Comparison of ENCODE assay signal across 11 cellular contexts in genomic region chr18:13376841-13377351, GRCh38.
DNase-seq lines count a peak whose midpoint lies in the region; ATAC-seq lines count a peak whose summit lies in the region.
"Had no signal": no experiment of that assay in that cellular context is flagged by ENCODE, and none has a peak within 500 bp of the region (broad histone marks: within the 10 kb centered on the region; RNA-seq: fewer than 3 reads in every experiment).

No MANE protein-coding gene starts in this region.

- H3K27me3 Mint-ChIP-seq in T-helper 17 cell (no peaks in the 10 kb centered on the region), memory B cell (no peaks in the 10 kb centered on the region)
- no peaks in the 10 kb centered on the region for H3K27me3 Mint-ChIP-seq in stimulated activated memory B cell treated with anti-CD40 and anti-IgM and Interleukin-4, amounts not matched to agents 10 μg/mL and 1 μg/mL and 100 μg/mL, for 72 hours

- no peaks in the 10 kb centered on the region for H3K9me3 ChIP-seq in T-helper 17 cell (ENCODE audit: control insufficient read depth, low read length, poor library complexity, severe bottlenecking)
- H3K9me3 ChIP-seq: neutrophil had no signal

- ATAC-seq in T-helper 17 cell = peak; percentile 66
- peak; percentile 45 for ATAC-seq in memory B cell (ENCODE audit: low read depth)
- peak; percentile 49 for ATAC-seq in stimulated activated memory B cell treated with anti-CD40 and anti-IgM and Interleukin-4, amounts not matched to agents 10 μg/mL and 1 μg/mL and 100 μg/mL, for 72 hours

- peaks cover 65% of the 10 kb centered on the region for H3K4me1 Mint-ChIP-seq in T-helper 17 cell
- H3K4me1 Mint-ChIP-seq in memory B cell = peaks cover 21% of the 10 kb centered on the region
- H3K4me1 Mint-ChIP-seq in stimulated activated memory B cell treated with anti-CD40 and anti-IgM and Interleukin-4, amounts not matched to agents 10 μg/mL and 1 μg/mL and 100 μg/mL, for 72 hours = peaks cover 47% of the 10 kb centered on the region

- no peaks in the 10 kb centered on the region for H3K36me3 Mint-ChIP-seq in T-helper 17 cell (ENCODE audit: low read depth)
- no peaks in the 10 kb centered on the region for H3K36me3 Mint-ChIP-seq in memory B cell
- no peaks in the 10 kb centered on the region for H3K36me3 Mint-ChIP-seq in stimulated activated memory B cell treated with anti-CD40 and anti-IgM and Interleukin-4, amounts not matched to agents 10 μg/mL and 1 μg/mL and 100 μg/mL, for 72 hours

- DNase-seq in T-helper 17 cell (peak; percentile 42 to 64 (median 57)), memory B cell (ENCODE audit: low spot score in 2 of 2) (no peak), NCI-H1105 (lab: John Stamatoyannopoulos, UW) (no peak), iPS-NIHi11 (ENCODE audit: low spot score) (no peak), NCI-H446 treated with DMSO at 0.1 percent for 48 hours (lab: John Stamatoyannopoulos, UW) (no peak), putamen (ENCODE audit: low spot score) (no peak)
- DNase-seq in activated T-cell treated with anti-CD3 and anti-CD28 coated beads, Interleukin-2, amount 50 U/mL, for 48 hours = peak; percentile 83 to 84
- DNase-seq: amniotic stem cell, NCI-H82 had no signal

- peak overlapping the region; percentile 100 for H3K27ac Mint-ChIP-seq in T-helper 17 cell
- peak overlapping the region; percentile 58 for H3K27ac Mint-ChIP-seq in memory B cell
- H3K27ac Mint-ChIP-seq in stimulated activated memory B cell treated with anti-CD40 and anti-IgM and Interleukin-4, amounts not matched to agents 10 μg/mL and 1 μg/mL and 100 μg/mL, for 72 hours = peak overlapping the region; percentile 48

- H3K9me3 Mint-ChIP-seq in memory B cell = no peaks in the 10 kb centered on the region
- no peaks in the 10 kb centered on the region for H3K9me3 Mint-ChIP-seq in stimulated activated memory B cell treated with anti-CD40 and anti-IgM and Interleukin-4, amounts not matched to agents 10 μg/mL and 1 μg/mL and 100 μg/mL, for 72 hours

- peak overlapping the region; percentile 82 for H3K4me3 Mint-ChIP-seq in T-helper 17 cell
- H3K4me3 Mint-ChIP-seq in memory B cell = no peak overlapping the region
- H3K4me3 Mint-ChIP-seq in stimulated activated memory B cell treated with anti-CD40 and anti-IgM and Interleukin-4, amounts not matched to agents 10 μg/mL and 1 μg/mL and 100 μg/mL, for 72 hours = no peak overlapping the region

Comparison
In these comparisons a context has a peak if more than half of its experiments do, and no peak if none do; other contexts are left out.
1. DNase-seq: peak in T-helper 17 cell (3 of 3) and activated T-cell treated with anti-CD3 and anti-CD28 coated beads, Interleukin-2, amount 50 U/mL, for 48 hours (2 of 2); none in memory B cell (0 of 2), NCI-H1105 (single experiment), iPS-NIHi11 (single experiment), NCI-H446 treated with DMSO at 0.1 percent for 48 hours (single experiment) and putamen (single experiment).
2. H3K27ac Mint-ChIP-seq: peak in every context shown above with its lines; median percentile 100 in T-helper 17 cell; 58 in memory B cell; 48 in stimulated activated memory B cell treated with anti-CD40 and anti-IgM and Interleukin-4, amounts not matched to agents 10 μg/mL and 1 μg/mL and 100 μg/mL, for 72 hours.
3. Peak in every context shown above with its lines, with median percentiles within 50 percentile points of each other: ATAC-seq.